17 cellular contexts compared by ENCODE assay signal in genomic region chr15:38846351-38846750, GRCh38.
"Had no signal": no experiment of that assay in that cellular context is flagged by ENCODE, and none has a peak within 500 bp of the region (broad histone marks: within the 10 kb centered on the region; RNA-seq: fewer than 3 reads in every experiment).

No MANE protein-coding gene starts in this region.

- H3K27ac Mint-ChIP-seq: activated CD4-positive, alpha-beta T cell treated with anti-CD3 and anti-CD28 coated beads, Interleukin-2, amount 10 ng/mL, durations not matched to agents 24 days and 14 days; activated CD8-positive, alpha-beta T cell treated with anti-CD3 and anti-CD28 coated beads for 36 hours; activated naive CD8-positive, alpha-beta T cell treated with anti-CD3 and anti-CD28 coated beads, Interleukin-2, amount 10 ng/mL, durations not matched to agents 7 days and 5 days; activated T-cell treated with anti-CD3 and anti-CD28 coated beads, Interleukin-2, amount 50 U/mL, for 24 hours; activated T-helper 2 cell treated with anti-CD3 and anti-CD28 coated beads, Interferon-gamma antibody, Interleukin-2, Interleukin-4, amounts not matched to agents 10 μg/mL and 5 μg/mL and 100 μg/mL, durations not matched to agents 14 hours and 24 hours and 36 hours; memory B cell; naive thymus-derived CD8-positive, alpha-beta T cell; stimulated activated naive B cell treated with anti-CD40 and anti-IgM and Interleukin-4, amounts not matched to agents 10 μg/mL and 1 μg/mL and 100 μg/mL, for 72 hours; T-helper 1 cell treated with Interleukin-12 subunit alpha and Interleukin-12 subunit beta and Interleukin-4 antibody, amounts not matched to agents 30 μg/mL and 1 μg/mL, for 36 hours had no signal

- H3K36me3 Mint-ChIP-seq: activated naive CD8-positive, alpha-beta T cell treated with anti-CD3 and anti-CD28 coated beads, Interleukin-2, amount 10 ng/mL, durations not matched to agents 7 days and 5 days; memory B cell; naive thymus-derived CD8-positive, alpha-beta T cell; stimulated activated naive B cell treated with anti-CD40 and anti-IgM and Interleukin-4, amounts not matched to agents 10 μg/mL and 1 μg/mL and 100 μg/mL, for 72 hours had no signal

- H3K36me3 ChIP-seq: brain microvascular endothelial cell, neutrophil, sigmoid colon, thyroid gland had no signal

- H3K27ac ChIP-seq: brain microvascular endothelial cell, neutrophil, thyroid gland had no signal

- H3K4me1 ChIP-seq: thyroid gland had no signal

- ATAC-seq: activated CD8-positive, alpha-beta T cell treated with anti-CD3 and anti-CD28 coated beads for 36 hours; naive thymus-derived CD8-positive, alpha-beta T cell; stimulated activated naive B cell treated with anti-CD40 and anti-IgM and Interleukin-4, amounts not matched to agents 10 μg/mL and 1 μg/mL and 100 μg/mL, for 72 hours had no signal

- H3K4me1 Mint-ChIP-seq: activated CD4-positive, alpha-beta T cell treated with anti-CD3 and anti-CD28 coated beads, Interleukin-2, amount 10 ng/mL, durations not matched to agents 24 days and 14 days; activated naive CD8-positive, alpha-beta T cell treated with anti-CD3 and anti-CD28 coated beads, Interleukin-2, amount 10 ng/mL, durations not matched to agents 7 days and 5 days; central memory CD8-positive, alpha-beta T cell; memory B cell; naive thymus-derived CD8-positive, alpha-beta T cell had no signal

- H3K9me3 Mint-ChIP-seq: activated CD4-positive, alpha-beta T cell treated with anti-CD3 and anti-CD28 coated beads, Interleukin-2, amount 10 ng/mL, durations not matched to agents 24 days and 14 days; activated CD8-positive, alpha-beta T cell treated with anti-CD3 and anti-CD28 coated beads for 36 hours; activated naive CD8-positive, alpha-beta T cell treated with anti-CD3 and anti-CD28 coated beads, Interleukin-2, amount 10 ng/mL, durations not matched to agents 7 days and 5 days; activated T-cell treated with anti-CD3 and anti-CD28 coated beads, Interleukin-2, amount 50 U/mL, for 24 hours; activated T-helper 2 cell treated with anti-CD3 and anti-CD28 coated beads, Interferon-gamma antibody, Interleukin-2, Interleukin-4, amounts not matched to agents 10 μg/mL and 5 μg/mL and 100 μg/mL, durations not matched to agents 14 hours and 24 hours and 36 hours; central memory CD8-positive, alpha-beta T cell; naive thymus-derived CD8-positive, alpha-beta T cell; stimulated activated naive B cell treated with anti-CD40 and anti-IgM and Interleukin-4, amounts not matched to agents 10 μg/mL and 1 μg/mL and 100 μg/mL, for 72 hours; T-helper 1 cell treated with Interleukin-12 subunit alpha and Interleukin-12 subunit beta and Interleukin-4 antibody, amounts not matched to agents 30 μg/mL and 1 μg/mL, for 36 hours had no signal

- H3K27me3 ChIP-seq: brain microvascular endothelial cell, neutrophil, sigmoid colon, thyroid gland had no signal

- H3K4me3 Mint-ChIP-seq: activated CD4-positive, alpha-beta T cell treated with anti-CD3 and anti-CD28 coated beads, Interleukin-2, amount 10 ng/mL, durations not matched to agents 24 days and 14 days; activated CD8-positive, alpha-beta T cell treated with anti-CD3 and anti-CD28 coated beads for 36 hours; activated naive CD8-positive, alpha-beta T cell treated with anti-CD3 and anti-CD28 coated beads, Interleukin-2, amount 10 ng/mL, durations not matched to agents 7 days and 5 days; activated T-cell treated with anti-CD3 and anti-CD28 coated beads, Interleukin-2, amount 50 U/mL, for 24 hours; central memory CD8-positive, alpha-beta T cell; memory B cell; naive thymus-derived CD8-positive, alpha-beta T cell; stimulated activated naive B cell treated with anti-CD40 and anti-IgM and Interleukin-4, amounts not matched to agents 10 μg/mL and 1 μg/mL and 100 μg/mL, for 72 hours; T-helper 1 cell treated with Interleukin-12 subunit alpha and Interleukin-12 subunit beta and Interleukin-4 antibody, amounts not matched to agents 30 μg/mL and 1 μg/mL, for 36 hours had no signal

- DNase-seq: activated CD4-positive, alpha-beta T cell treated with anti-CD3 and anti-CD28 coated beads, Interleukin-2, amount 10 ng/mL, durations not matched to agents 24 days and 14 days; activated CD8-positive, alpha-beta T cell treated with anti-CD3 and anti-CD28 coated beads for 36 hours; activated naive CD4-positive, alpha-beta T cell treated with Interleukin-2 at 50 U/mL for 16 hours; activated naive CD8-positive, alpha-beta T cell treated with anti-CD3 and anti-CD28 coated beads, Interleukin-2, amount 10 ng/mL, durations not matched to agents 7 days and 5 days; activated T-cell treated with anti-CD3 and anti-CD28 coated beads, Interleukin-2, amount 50 U/mL, for 24 hours; brain microvascular endothelial cell; cortex of kidney; naive thymus-derived CD8-positive, alpha-beta T cell; posterior cingulate gyrus; sigmoid colon; stimulated activated naive B cell treated with anti-CD40 and anti-IgM and Interleukin-4, amounts not matched to agents 10 μg/mL and 1 μg/mL and 100 μg/mL, for 72 hours; thyroid gland had no signal

- H3K9me3 ChIP-seq: neutrophil, sigmoid colon, thyroid gland had no signal

- H3K4me3 ChIP-seq: sigmoid colon, thyroid gland had no signal
